Comparison of ENCODE assay signal across 12 cellular contexts in the genomic region with DNA sequence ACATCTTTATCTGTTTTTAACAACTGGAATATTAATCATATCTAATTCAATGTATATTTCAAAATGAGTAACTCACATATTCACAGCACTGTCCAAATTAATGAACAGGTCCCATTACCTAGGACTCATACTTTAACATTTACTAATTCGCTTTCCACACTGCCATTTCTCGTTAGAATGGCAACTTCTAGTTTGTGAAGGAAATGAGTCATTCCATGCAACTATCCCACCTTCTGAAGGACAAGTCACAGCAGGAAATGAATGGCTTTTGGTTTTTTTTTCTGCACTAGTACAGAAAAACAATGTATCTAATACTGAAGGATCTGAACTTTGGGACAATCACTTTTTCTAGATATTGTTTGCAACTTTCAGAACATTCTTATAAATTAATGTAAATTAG. TPM values are rescaled to one million over a fixed set of nuclear protein-coding genes. Genes with fewer than 3 reads are reported as not detected.
DNase-seq lines count a peak whose midpoint lies in the region; ATAC-seq, FAIRE-seq and TF ChIP-seq lines count a peak whose summit lies in the region.
"Had no signal": no experiment of that assay in that cellular context is flagged by ENCODE, and none has a peak within 500 bp of the region (broad histone marks: within the 10 kb centered on the region; RNA-seq: fewer than 3 reads in every experiment).

No MANE protein-coding gene starts in this region.

- 51 to 57% (median 52%) methylated on average over 2 of the region's 2 CpGs for WGBS in small intestine, 3 donors

- peaks cover 0 to 4% of the 10 kb centered on the region in 2 donors for H3K4me1 ChIP-seq in small intestine (ENCODE audit: control insufficient read depth in 2 of 2, insufficient read depth in 1 of 2, low read depth in 1 of 2, low read length in 1 of 2)

- H3K27ac ChIP-seq in brain microvascular endothelial cell (no peak overlapping the region), small intestine (ENCODE audit: low read depth in 1 of 2, low read length in 1 of 2) (no peak overlapping the region)
- H3K27ac ChIP-seq: SK-N-MC had no signal

- TF ChIP-seq CTCF in brain microvascular endothelial cell (IDR thresholded peaks at IDR 0.05; ENCODE audit: low read depth, low read length, missing control alignments) = no peak

- H3K36me3 ChIP-seq in brain microvascular endothelial cell (replicated peaks) (no peaks in the 10 kb centered on the region), small intestine (ENCODE audit: control insufficient read depth in 2 of 2, insufficient read depth in 2 of 2, low read length in 2 of 2) (no peaks in the 10 kb centered on the region)

- peak; percentile 49 for FAIRE-seq in small intestine (lab: Jason Lieb, UNC)

- no peaks in the 10 kb centered on the region for H3K27me3 ChIP-seq in brain microvascular endothelial cell (replicated peaks)
- no peaks in the 10 kb centered on the region for H3K27me3 ChIP-seq in small intestine (ENCODE audit: control insufficient read depth in 2 of 2, insufficient read depth in 2 of 2, low read length in 2 of 2)

- in situ Hi-C loops in brain microvascular endothelial cell (cut with HindIII; ENCODE audit: low pct_ligation_motif_present, low sequenced_read_pairs) = no loop called here

- ATAC-seq in activated CD4-positive, CD25-positive, alpha-beta regulatory T cell treated with anti-CD3 and anti-CD28 coated beads, Interleukin-2, amount 50 U/mL, for 24 hours = peak; percentile 33 to 41

- H3K4me3 ChIP-seq in brain microvascular endothelial cell (ENCODE audit: low read depth, low read length) = no peak overlapping the region
- no peak overlapping the region for H3K4me3 ChIP-seq in small intestine (ENCODE audit: low read depth in 1 of 2, low read length in 2 of 2)
- H3K4me3 ChIP-seq: SK-N-MC had no signal

- no peak for DNase-seq in activated CD4-positive, CD25-positive, alpha-beta regulatory T cell (lab: John Stamatoyannopoulos, UW)
- DNase-seq in HT1080 (ENCODE audit: low read depth) = peak; percentile 85
- peak; percentile 29 for DNase-seq in brain microvascular endothelial cell
- no peak for DNase-seq in small intestine
- no peak for DNase-seq in NCI-H1417 treated with DMSO at 0.1 percent for 48 hours (lab: John Stamatoyannopoulos, UW)
- no peak for DNase-seq in activated CD4-positive, alpha-beta T cell treated with anti-CD3 and anti-CD28 coated beads for 1 hour
- DNase-seq in NCI-H524 (lab: John Stamatoyannopoulos, UW) = no peak
- DNase-seq: 8988T; stimulated activated CD4-positive, alpha-beta T cell treated with anti-CD3 and anti-CD28 coated beads, Interleukin-4, amount 100 ng/mL, for 1 hour had no signal

- H3K9me3 ChIP-seq in small intestine (ENCODE audit: control insufficient read depth, low read depth) = no peaks in the 10 kb centered on the region

RNA-seq across cellular contexts. Expression of gene IFNK, which starts 24.6 kb away (rescaled TPM):
- not detected in 2 replicates for total RNA-seq in HT1080 (2014; rRNA removed; shearing (Covaris generic))
- polyA plus RNA-seq in HT1080 (2015; cell fraction: cytosol; rRNA removed) = not detected in 2 replicates
- polyA plus RNA-seq in HT1080 (2015; cell fraction: nucleus; rRNA removed) = not detected in 2 replicates
- not detected for polyA plus RNA-seq in small intestine
- total RNA-seq: liver had no signal
- polyA plus RNA-seq: liver had no signal

RNA-seq across cellular contexts. Expression of gene MOB3B, which starts 30.1 kb away (rescaled TPM):
- total RNA-seq in HT1080 (2014; rRNA removed; shearing (Covaris generic)) = 2.1 and 3.0 TPM in 2 replicates
- polyA plus RNA-seq in HT1080 (2015; cell fraction: cytosol; rRNA removed) = 1.7 and 2.1 TPM in 2 replicates
- 0.93 and 1.0 TPM in 2 replicates for polyA plus RNA-seq in HT1080 (2015; cell fraction: nucleus; rRNA removed)
- 10 to 100 TPM; 16.9 to 21.3 (median 18.1) TPM for polyA plus RNA-seq in small intestine

Comparison
In these comparisons a context has a peak if more than half of its experiments do, and no peak if none do; other contexts are left out.
1. DNase-seq: peak in HT1080 (single experiment) and brain microvascular endothelial cell (single experiment); none in activated CD4-positive, CD25-positive, alpha-beta regulatory T cell (0 of 4), small intestine (single experiment), NCI-H1417 treated with DMSO at 0.1 percent for 48 hours (single experiment), activated CD4-positive, alpha-beta T cell treated with anti-CD3 and anti-CD28 coated beads for 1 hour (single experiment) and NCI-H524 (0 of 2).